Comparison of ENCODE assay signal across 11 cellular contexts in the genomic region with DNA sequence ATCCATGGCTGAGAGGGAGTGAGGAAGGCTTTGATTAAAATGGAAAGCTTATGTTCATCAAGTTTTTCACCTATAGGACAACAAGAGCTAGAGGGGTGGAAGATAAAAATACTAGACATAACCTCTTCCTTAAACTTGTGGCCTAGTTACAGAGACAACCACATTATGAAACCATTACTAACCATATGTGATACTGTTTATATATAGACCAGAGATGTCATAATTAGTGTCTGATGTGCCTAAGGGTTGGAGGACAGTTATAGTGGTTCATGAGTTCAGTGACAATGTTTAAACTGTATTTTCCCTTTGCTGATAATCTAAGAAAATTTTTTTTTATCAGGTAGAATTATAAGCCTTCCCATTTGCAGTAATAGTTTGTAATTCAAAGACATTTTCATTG. TPM values are rescaled to one million over a fixed set of nuclear protein-coding genes. Genes with fewer than 3 reads are reported as not detected.
A peak's percentile ranks its signal among the peaks of the same experiment; 100 is the strongest.
DNase-seq lines count a peak whose midpoint lies in the region; ATAC-seq and TF ChIP-seq lines count a peak whose summit lies in the region.
"Had no signal": no experiment of that assay in that cellular context is flagged by ENCODE, and none has a peak within 500 bp of the region (broad histone marks: within the 10 kb centered on the region; RNA-seq: fewer than 3 reads in every experiment).

No MANE protein-coding gene starts in this region.

- no peaks in the 10 kb centered on the region for H3K4me1 Mint-ChIP-seq in activated T-helper 17 cell treated with anti-CD3 and anti-CD28 coated beads, Interleukin-2, amount 50 U/mL, for 72 hours
- H3K4me1 Mint-ChIP-seq in type B pancreatic cell (ENCODE audit: unreplicated experiment), result peaks cover 5% of the 10 kb centered on the region

- ATAC-seq in GM18520 (IDR thresholded peaks at IDR 0.05; ENCODE audit: unreplicated experiment), result peak; percentile 96
- ATAC-seq in GM21526 (IDR thresholded peaks at IDR 0.05; ENCODE audit: low FRiP score, unreplicated experiment), result peak; percentile 98
- peak; percentile 81 for ATAC-seq in HG03097 (IDR thresholded peaks at IDR 0.05; ENCODE audit: low FRiP score, unreplicated experiment)
- ATAC-seq in activated T-helper 17 cell treated with anti-CD3 and anti-CD28 coated beads, Interleukin-2, amount 50 U/mL, for 72 hours (replicated peaks), result peak; percentile 87

- no peak for TF ChIP-seq CTCF in type B pancreatic cell (conservative IDR thresholded peaks at IDR 0.05)

- H3K27ac Mint-ChIP-seq in activated T-helper 17 cell treated with anti-CD3 and anti-CD28 coated beads, Interleukin-2, amount 50 U/mL, for 72 hours, result no peak overlapping the region
- no peak overlapping the region for H3K27ac Mint-ChIP-seq in type B pancreatic cell
- H3K27ac Mint-ChIP-seq: activated T-cell treated with anti-CD3 and anti-CD28 coated beads, Interleukin-2, amount 50 U/mL, for 24 hours had no signal

- H3K4me3 Mint-ChIP-seq in activated T-helper 17 cell treated with anti-CD3 and anti-CD28 coated beads, Interleukin-2, amount 50 U/mL, for 72 hours, result no peak overlapping the region
- no peak overlapping the region for H3K4me3 Mint-ChIP-seq in type B pancreatic cell
- H3K4me3 Mint-ChIP-seq: activated T-cell treated with anti-CD3 and anti-CD28 coated beads, Interleukin-2, amount 50 U/mL, for 24 hours had no signal

- no peaks in the 10 kb centered on the region for H3K27me3 Mint-ChIP-seq in activated T-helper 17 cell treated with anti-CD3 and anti-CD28 coated beads, Interleukin-2, amount 50 U/mL, for 72 hours
- H3K27me3 Mint-ChIP-seq in type B pancreatic cell, result no peaks in the 10 kb centered on the region
- H3K27me3 Mint-ChIP-seq: activated T-cell treated with anti-CD3 and anti-CD28 coated beads, Interleukin-2, amount 50 U/mL, for 24 hours had no signal

- DNase-seq in SKM-1 (lab: John Stamatoyannopoulos, UW; ENCODE audit: unreplicated experiment) (no peak), type B pancreatic cell (ENCODE audit: extremely low spot score, unreplicated experiment) (no peak), NCI-H2171 treated with DMSO at 0.1 percent for 48 hours (lab: John Stamatoyannopoulos, UW) (no peak), DMS153 treated with DMSO at 0.1 percent for 48 hours (lab: John Stamatoyannopoulos, UW; ENCODE audit: unreplicated experiment) (no peak)
- DNase-seq: activated T-cell treated with anti-CD3 and anti-CD28 coated beads, Interleukin-2, amount 50 U/mL, for 24 hours; midbrain; stimulated activated naive CD4-positive, alpha-beta T cell had no signal

- no peaks in the 10 kb centered on the region for H3K36me3 Mint-ChIP-seq in activated T-helper 17 cell treated with anti-CD3 and anti-CD28 coated beads, Interleukin-2, amount 50 U/mL, for 72 hours (ENCODE audit: low read depth)
- H3K36me3 Mint-ChIP-seq in type B pancreatic cell, result peaks cover 24% of the 10 kb centered on the region

- H3K9me3 Mint-ChIP-seq in activated T-helper 17 cell treated with anti-CD3 and anti-CD28 coated beads, Interleukin-2, amount 50 U/mL, for 72 hours, result no peaks in the 10 kb centered on the region
- H3K9me3 Mint-ChIP-seq in type B pancreatic cell, result no peaks in the 10 kb centered on the region
- H3K9me3 Mint-ChIP-seq: activated T-cell treated with anti-CD3 and anti-CD28 coated beads, Interleukin-2, amount 50 U/mL, for 24 hours had no signal

RNA-seq across cellular contexts. Expression of gene PHLDB2, which starts 23.7 kb away (rescaled TPM):
- total RNA-seq in activated T-helper 17 cell treated with anti-CD3 and anti-CD28 coated beads, Interleukin-2, amount 50 U/mL, for 72 hours, result 1 to 10 TPM; 2.9 TPM
- 33.2 and 43.5 TPM in 2 replicates for total RNA-seq in type B pancreatic cell (ENCODE audit: low replicate concordance)
